Comparison of ENCODE assay signal across 6 cellular contexts in the genomic region with DNA sequence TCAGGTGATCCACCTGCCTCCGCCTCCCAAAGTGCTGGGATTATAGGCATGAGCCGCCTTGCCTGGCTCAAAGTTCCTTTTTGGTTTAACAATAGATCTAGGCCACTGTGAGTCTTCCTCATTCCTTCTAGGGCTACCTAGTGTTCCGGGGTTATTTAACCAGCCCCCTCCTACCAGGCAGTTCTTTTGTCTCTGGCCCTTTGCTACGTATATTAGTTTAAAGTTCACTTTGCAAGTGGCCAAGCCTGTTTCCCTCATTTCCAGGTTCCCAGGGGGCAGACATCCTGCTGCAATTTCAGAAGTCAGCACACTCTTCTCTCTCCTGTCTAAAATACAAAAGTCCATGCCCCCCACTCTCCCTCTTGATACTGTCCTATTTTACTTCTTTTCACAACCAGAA. TPM values are rescaled to one million over a fixed set of nuclear protein-coding genes. Genes with fewer than 3 reads are reported as not detected.
"Had no signal": no experiment of that assay in that cellular context is flagged by ENCODE, and none has a peak within 500 bp of the region (broad histone marks: within the 10 kb centered on the region; RNA-seq: fewer than 3 reads in every experiment).

No MANE protein-coding gene starts in this region.

RNA-seq across cellular contexts. Expression of gene ZP3, which starts 33.8 kb away (rescaled TPM):
- total RNA-seq: chondrocyte, left ventricle myocardium inferior had no signal

RNA-seq across cellular contexts. Expression of gene SSC4D, which starts 49.0 kb away (rescaled TPM):
- total RNA-seq: mononuclear cell had no signal

RNA-seq across cellular contexts. Expression of gene UPK3B, which starts 51.8 kb away (rescaled TPM):
- total RNA-seq: epithelial cell of proximal tubule, kidney epithelial cell had no signal
- polyA plus RNA-seq: endothelial cell of umbilical vein had no signal
